In genomic region chr7:22561895-22562593, GRCh38 we compare ENCODE assay signal across 1 cellular context.
TF ChIP-seq lines count a peak whose summit lies in the region.

No MANE protein-coding gene starts in this region.

TF ChIP-seq in SK-N-SH, 30 proteins besides CTCF, POLR2A, EP300 and RAD21 (continued from another document):
- TF ChIP-seq REST (IDR thresholded peaks at IDR 0.05; ENCODE audit: low read depth, low read length) = no peak
- no peak for TF ChIP-seq NRF1 (IDR thresholded peaks at IDR 0.05; ENCODE audit: low read depth, low read length)
- TF ChIP-seq MXI1 (IDR thresholded peaks at IDR 0.05; ENCODE audit: low read depth, low read length) = no peak
- no peak for TF ChIP-seq NFIC (IDR thresholded peaks at IDR 0.05; ENCODE audit: borderline replicate concordance)
- TF ChIP-seq SIN3A (IDR thresholded peaks at IDR 0.05; ENCODE audit: borderline replicate concordance, low read depth, low read length) = no peak
- TF ChIP-seq USF2 (IDR thresholded peaks at IDR 0.05; ENCODE audit: borderline replicate concordance, low read depth, low read length) = no peak
- no peak for TF ChIP-seq USF1 (IDR thresholded peaks at IDR 0.05; ENCODE audit: borderline replicate concordance, low read depth)
- TF ChIP-seq TAF1 (IDR thresholded peaks at IDR 0.05; ENCODE audit: borderline replicate concordance, low read depth, low read length) = no peak
- no peak for TF ChIP-seq POLR2AphosphoS5 (IDR thresholded peaks at IDR 0.05; ENCODE audit: low read depth, low read length)
